In genomic region chr5:131008329-131008728, GRCh38 we compare ENCODE assay signal across 23 cellular contexts.
DNase-seq lines count a peak whose midpoint lies in the region; ATAC-seq, FAIRE-seq and TF ChIP-seq lines count a peak whose summit lies in the region.
"Had no signal": no experiment of that assay in that cellular context is flagged by ENCODE, and none has a peak within 500 bp of the region (broad histone marks: within the 10 kb centered on the region; RNA-seq: fewer than 3 reads in every experiment).

No MANE protein-coding gene starts in this region.

- no peaks in the 10 kb centered on the region for H3K79me2 ChIP-seq in K562 (ENCODE audit: control insufficient read depth, insufficient read depth, low read length)

- H3K36me3 ChIP-seq in K562 (ENCODE audit: control insufficient read depth, insufficient read depth, low read length): no peaks in the 10 kb centered on the region
- H3K36me3 ChIP-seq in A673 (ENCODE audit: insufficient read depth, low read length, poor library complexity, severe bottlenecking): no peaks in the 10 kb centered on the region
- H3K36me3 ChIP-seq: BLaER1 treated with 17β-estradiol and CSF1 and Interleukin-3, amounts not matched to agents 10 nM and 100 nM had no signal

- FAIRE-seq in K562 (lab: Jason Lieb, UNC): no peak
- FAIRE-seq: A204.1, D721Med, GM12878, GM12892, GM18507 had no signal

- no peak for TF ChIP-seq POLR2A in K562 (conservative IDR thresholded peaks at IDR 0.05)

- BruUV-seq in K562 (replicated peaks; lab: Mats Ljungman, UMichigan) (no TSS peak), A673 (replicated peaks; lab: Mats Ljungman, UMichigan) (no TSS peak)

- in situ Hi-C loops in K562 (cut with MboI): no loop called here

- peak overlapping the region; percentile 59 for H3K27ac Mint-ChIP-seq in activated T-cell treated with anti-CD3 and anti-CD28 coated beads, Interleukin-2, amount 50 U/mL, for 72 hours
- no peak overlapping the region for H3K27ac Mint-ChIP-seq in activated T-cell treated with anti-CD3 and anti-CD28 coated beads, Interleukin-2, amount 50 U/mL, for 24 hours
- H3K27ac Mint-ChIP-seq: B cell; CD4-positive, alpha-beta T cell; CD8-positive, alpha-beta T cell had no signal

- no peak overlapping the region for H3K9ac ChIP-seq in K562 (ENCODE audit: insufficient read depth in 1 of 2, low read depth in 2 of 2, low read length in 2 of 2)
- H3K9ac ChIP-seq: BLaER1 treated with 17β-estradiol and CSF1 and Interleukin-3, amounts not matched to agents 10 nM and 100 nM had no signal

- TF ChIP-seq RAD21 in K562 (CRISPR knock-in tag; conservative IDR thresholded peaks at IDR 0.05 in 1 of 2, IDR thresholded peaks at IDR 0.05 in 1 of 2): no peak

- TF ChIP-seq EP300 in K562 (IDR thresholded peaks at IDR 0.05; ENCODE audit: low read length): no peak

- POLR2A ChIA-PET in K562 (lab: Yijun Ruan, JAX): interaction anchor here (0.6 kb wide), 1 partner anchor 10 kb away, joined by 5 read pairs; no protein-coding TSS in a partner anchor
- POLR2A ChIA-PET in A673 (lab: Charles Lee; ENCODE audit: low non-redundant PET): no interaction called here

- 19% methylated on average over 24 of the region's 24 CpGs for WGBS in K562 (ENCODE audit: insufficient coverage, low coverage, missing lambda C conversion rate)

- no peaks in the 10 kb centered on the region for H3K9me1 ChIP-seq in K562 (ENCODE audit: control insufficient read depth, insufficient read depth, low read length)

- no peak overlapping the region for H3K4me3 ChIP-seq in K562
- no peak overlapping the region for H3K4me3 ChIP-seq in A673 (ENCODE audit: low read depth, low read length, poor library complexity, severe bottlenecking)
- H3K4me3 ChIP-seq: BLaER1 treated with 17β-estradiol and CSF1 and Interleukin-3, amounts not matched to agents 10 nM and 100 nM; GM12878 had no signal

- peaks cover 0 to 1% of the 10 kb centered on the region in 2 donors for H3K36me3 Mint-ChIP-seq in activated T-cell treated with anti-CD3 and anti-CD28 coated beads, Interleukin-2, amount 50 U/mL, for 72 hours (ENCODE audit: insufficient read depth in 2 of 2)
- no peaks in the 10 kb centered on the region for H3K36me3 Mint-ChIP-seq in activated T-cell treated with anti-CD3 and anti-CD28 coated beads, Interleukin-2, amount 50 U/mL, for 24 hours (ENCODE audit: low read depth)
- H3K36me3 Mint-ChIP-seq: CD8-positive, alpha-beta T cell had no signal

- no peak overlapping the region for H3K4me3 Mint-ChIP-seq in activated T-cell treated with anti-CD3 and anti-CD28 coated beads, Interleukin-2, amount 50 U/mL, for 72 hours
- H3K4me3 Mint-ChIP-seq in activated T-cell treated with anti-CD3 and anti-CD28 coated beads, Interleukin-2, amount 50 U/mL, for 24 hours: no peak overlapping the region
- H3K4me3 Mint-ChIP-seq: B cell; CD4-positive, alpha-beta T cell; CD8-positive, alpha-beta T cell had no signal

- H2AFZ ChIP-seq in K562 (ENCODE audit: low read depth, low read length): no peak overlapping the region

- no peak overlapping the region for H3K27ac ChIP-seq in K562 (ENCODE audit: extremely low read depth, low read depth, low read length)
- H3K27ac ChIP-seq in A673 (ENCODE audit: low read depth, low read length, poor library complexity, severe bottlenecking): no peak overlapping the region
- H3K27ac ChIP-seq: BLaER1 treated with 17β-estradiol and CSF1 and Interleukin-3, amounts not matched to agents 10 nM and 100 nM; C4-2B had no signal

- H3K27me3 ChIP-seq in K562 (ENCODE audit: control insufficient read depth in 2 of 2, insufficient read depth in 2 of 2, low read length in 2 of 2) (peaks cover 2 to 6% of the 10 kb centered on the region in 2 experiments; a peak in 2 of 5 replicates), A673 (replicated peaks; ENCODE audit: insufficient read depth, low read depth, low read length, poor library complexity) (peaks cover 63% of the 10 kb centered on the region)
- H3K27me3 ChIP-seq: BLaER1 treated with 17β-estradiol and CSF1 and Interleukin-3, amounts not matched to agents 10 nM and 100 nM had no signal

- H3K4me2 ChIP-seq in K562 (ENCODE audit: insufficient read depth, low read length): no peak overlapping the region
- H3K4me2 ChIP-seq: BLaER1 treated with 17β-estradiol and CSF1 and Interleukin-3, amounts not matched to agents 10 nM and 100 nM had no signal

- 0 out of 5 replicates have a peak, but pooled peaks cover 0 to 3% of the 10 kb centered on the region in 2 experiments for H3K4me1 ChIP-seq in K562 (replicated peaks in 1 of 2; ENCODE audit: control insufficient read depth in 2 of 2, insufficient read depth in 2 of 2, low read length in 2 of 2)
- H3K4me1 ChIP-seq in A673 (ENCODE audit: insufficient read depth, low read length, poor library complexity, severe bottlenecking): no peaks in the 10 kb centered on the region
- H3K4me1 ChIP-seq: Caco-2 had no signal

- no peaks in the 10 kb centered on the region for H3K27me3 Mint-ChIP-seq in activated T-cell treated with anti-CD3 and anti-CD28 coated beads, Interleukin-2, amount 50 U/mL, for 72 hours (ENCODE audit: low read depth)
- peaks cover 7% of the 10 kb centered on the region for H3K27me3 Mint-ChIP-seq in activated T-cell treated with anti-CD3 and anti-CD28 coated beads, Interleukin-2, amount 50 U/mL, for 24 hours

- H3K9me3 Mint-ChIP-seq in activated T-cell treated with anti-CD3 and anti-CD28 coated beads, Interleukin-2, amount 50 U/mL, for 72 hours: peaks cover 0 to 2% of the 10 kb centered on the region in 2 donors
- peaks cover 3% of the 10 kb centered on the region for H3K9me3 Mint-ChIP-seq in activated T-cell treated with anti-CD3 and anti-CD28 coated beads, Interleukin-2, amount 50 U/mL, for 24 hours
- H3K9me3 Mint-ChIP-seq: CD4-positive, alpha-beta T cell had no signal

- TF ChIP-seq CTCF in K562 (IDR thresholded peaks at IDR 0.05 in 2 of 3, conservative IDR thresholded peaks at IDR 0.05 in 1 of 3; ENCODE audit: insufficient read depth in 2 of 3, low read depth in 1 of 3, low read length in 3 of 3): no peak
- no peak for TF ChIP-seq CTCF in A673 (conservative IDR thresholded peaks at IDR 0.05; ENCODE audit: low read depth, low read length)

- no peak for ATAC-seq in activated T-cell treated with anti-CD3 and anti-CD28 coated beads, Interleukin-2, amount 50 U/mL, for 72 hours (replicated peaks in 1 of 2)
- ATAC-seq in K562: peak; percentile 39; the same call in 1 of the 3 replicates
- ATAC-seq in GM19397 (IDR thresholded peaks at IDR 0.05; ENCODE audit: unreplicated experiment): no peak
- ATAC-seq: CD8-positive, alpha-beta T cell; GM12878 had no signal

- CTCF ChIA-PET in K562 (lab: Yijun Ruan, JAX; ENCODE audit: low intra/inter-chr PET ratio): no interaction called here
- CTCF ChIA-PET in A673 (lab: Charles Lee): no interaction called here

- H3K4me1 Mint-ChIP-seq in activated T-cell treated with anti-CD3 and anti-CD28 coated beads, Interleukin-2, amount 50 U/mL, for 72 hours (ENCODE audit: low read depth): no peaks in the 10 kb centered on the region
- no peaks in the 10 kb centered on the region for H3K4me1 Mint-ChIP-seq in activated T-cell treated with anti-CD3 and anti-CD28 coated beads, Interleukin-2, amount 50 U/mL, for 24 hours (ENCODE audit: low read depth)
- H3K4me1 Mint-ChIP-seq: B cell had no signal

- no peaks in the 10 kb centered on the region for H4K20me1 ChIP-seq in K562 (replicated peaks; ENCODE audit: control insufficient read depth, insufficient read depth, low read length)
- H4K20me1 ChIP-seq: BLaER1 treated with 17β-estradiol and CSF1 and Interleukin-3, amounts not matched to agents 10 nM and 100 nM had no signal

- intact Hi-C loops in K562 (cut with micrococcal nuclease) (loop anchor here (10.0 kb wide), 1 partner anchor 406 kb away; no protein-coding TSS in a partner anchor), posterior vena cava (cut with DNase I) (no loop called here), A673 (cut with micrococcal nuclease; ENCODE audit: unreplicated experiment) (loop anchor here (5.0 to 10.0 kb wide), 2 partner anchors 901 to 1234 kb away; no protein-coding TSS in a partner anchor)

- DNase-seq in activated T-cell treated with anti-CD3 and anti-CD28 coated beads, Interleukin-2, amount 50 U/mL, for 72 hours: no peak
- no peak for DNase-seq in activated T-cell treated with anti-CD3 and anti-CD28 coated beads, Interleukin-2, amount 50 U/mL, for 24 hours
- DNase-seq in K562 (ENCODE audit: extremely low read depth in 1 of 4, low spot score in 3 of 4): no peak
- peak; percentile 66 for DNase-seq in posterior vena cava (ENCODE audit: low spot score)
- DNase-seq in stimulated activated CD4-positive, alpha-beta T cell treated with anti-CD3 and anti-CD28 coated beads, Interleukin-1b, Interleukin-23, amount 100 ng/mL, for 48 hours: no peak
- DNase-seq in A673 (ENCODE audit: low spot score): no peak
- DNase-seq: 8988T; AML-193; Caco-2; Calu3; CD4-positive, alpha-beta T cell; CD8-positive, alpha-beta T cell; DMS79 treated with DMSO at 0.1 percent for 48 hours; GDM1 had no signal

- no peaks in the 10 kb centered on the region for H3K9me3 ChIP-seq in K562 (replicated peaks; ENCODE audit: control insufficient read depth, insufficient read depth, low read depth, low read length)
- H3K9me3 ChIP-seq in A673 (ENCODE audit: low read depth, low read length, poor library complexity, severe bottlenecking): no peaks in the 10 kb centered on the region
- H3K9me3 ChIP-seq: Caco-2 had no signal

TF ChIP-seq in K562, 482 proteins besides CTCF, POLR2A, EP300 and RAD21 (continues in another document):
- TF ChIP-seq KLF10 (CRISPR knock-in tag; IDR thresholded peaks at IDR 0.05): no peak
- TF ChIP-seq BDP1 (IDR thresholded peaks at IDR 0.05; ENCODE audit: insufficient read depth, insufficient read length): no peak
- TF ChIP-seq CREBBP (IDR thresholded peaks at IDR 0.05; ENCODE audit: low read depth, low read length): no peak
- no peak for TF ChIP-seq BRD9 (IDR thresholded peaks at IDR 0.05; ENCODE audit: low read depth, partially characterized antibody)
- no peak for TF ChIP-seq DIDO1 (tag; IDR thresholded peaks at IDR 0.05; ENCODE audit: low read depth)
- TF ChIP-seq ZNF449 (CRISPR knock-in tag; IDR thresholded peaks at IDR 0.05): no peak
- no peak for TF ChIP-seq PTBP1 (IDR thresholded peaks at IDR 0.05; ENCODE audit: low read depth, low read length)
- TF ChIP-seq HIVEP1 (CRISPR knock-in tag; IDR thresholded peaks at IDR 0.05): no peak
- TF ChIP-seq DPF2 (IDR thresholded peaks at IDR 0.05): no peak
- TF ChIP-seq JUNB (CRISPR knock-in tag; conservative IDR thresholded peaks at IDR 0.05): no peak
- TF ChIP-seq ZKSCAN8 (CRISPR knock-in tag; IDR thresholded peaks at IDR 0.05): no peak

Comparison
In these comparisons a context has a peak if more than half of its experiments do, and no peak if none do; other contexts are left out.
1. intact Hi-C loops: an anchor here in K562 (10.0 kb wide) and A673 (5.0 to 10.0 kb wide); none called in posterior vena cava.